1 cellular context compared by ENCODE assay signal in the genomic region with DNA sequence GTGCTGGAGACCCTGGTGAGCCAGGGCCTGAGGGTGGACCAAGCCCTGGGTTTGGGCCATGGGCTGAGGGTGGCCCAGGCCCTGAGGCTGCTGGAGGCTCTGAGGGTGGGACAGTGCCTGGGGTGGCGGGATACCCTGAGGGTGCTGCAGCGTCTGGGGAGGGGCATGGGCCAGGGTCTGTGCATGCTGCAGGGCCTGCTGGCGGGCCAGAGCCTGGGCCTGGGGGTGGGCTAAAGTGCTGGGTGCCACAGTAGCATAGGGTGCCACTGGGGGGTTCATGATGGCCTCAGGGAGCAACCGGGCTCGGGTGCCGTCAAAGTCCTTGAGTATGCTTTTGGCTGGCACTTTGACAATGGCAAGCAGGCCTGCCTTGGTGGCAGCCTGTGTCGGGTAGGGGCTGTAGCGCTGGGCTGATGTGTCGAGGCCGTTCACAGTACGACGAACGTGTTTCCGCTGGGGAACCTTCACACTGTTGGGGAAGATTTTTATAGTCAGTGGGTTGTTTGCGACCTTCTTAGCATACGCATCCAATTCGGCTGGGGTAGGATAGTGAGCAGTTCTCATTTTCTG.
TF ChIP-seq lines count a peak whose summit lies in the region.

No MANE protein-coding gene starts in this region.

TF ChIP-seq in H1, 55 proteins besides CTCF, POLR2A, EP300 and RAD21:
- TF ChIP-seq, protein P1, sequence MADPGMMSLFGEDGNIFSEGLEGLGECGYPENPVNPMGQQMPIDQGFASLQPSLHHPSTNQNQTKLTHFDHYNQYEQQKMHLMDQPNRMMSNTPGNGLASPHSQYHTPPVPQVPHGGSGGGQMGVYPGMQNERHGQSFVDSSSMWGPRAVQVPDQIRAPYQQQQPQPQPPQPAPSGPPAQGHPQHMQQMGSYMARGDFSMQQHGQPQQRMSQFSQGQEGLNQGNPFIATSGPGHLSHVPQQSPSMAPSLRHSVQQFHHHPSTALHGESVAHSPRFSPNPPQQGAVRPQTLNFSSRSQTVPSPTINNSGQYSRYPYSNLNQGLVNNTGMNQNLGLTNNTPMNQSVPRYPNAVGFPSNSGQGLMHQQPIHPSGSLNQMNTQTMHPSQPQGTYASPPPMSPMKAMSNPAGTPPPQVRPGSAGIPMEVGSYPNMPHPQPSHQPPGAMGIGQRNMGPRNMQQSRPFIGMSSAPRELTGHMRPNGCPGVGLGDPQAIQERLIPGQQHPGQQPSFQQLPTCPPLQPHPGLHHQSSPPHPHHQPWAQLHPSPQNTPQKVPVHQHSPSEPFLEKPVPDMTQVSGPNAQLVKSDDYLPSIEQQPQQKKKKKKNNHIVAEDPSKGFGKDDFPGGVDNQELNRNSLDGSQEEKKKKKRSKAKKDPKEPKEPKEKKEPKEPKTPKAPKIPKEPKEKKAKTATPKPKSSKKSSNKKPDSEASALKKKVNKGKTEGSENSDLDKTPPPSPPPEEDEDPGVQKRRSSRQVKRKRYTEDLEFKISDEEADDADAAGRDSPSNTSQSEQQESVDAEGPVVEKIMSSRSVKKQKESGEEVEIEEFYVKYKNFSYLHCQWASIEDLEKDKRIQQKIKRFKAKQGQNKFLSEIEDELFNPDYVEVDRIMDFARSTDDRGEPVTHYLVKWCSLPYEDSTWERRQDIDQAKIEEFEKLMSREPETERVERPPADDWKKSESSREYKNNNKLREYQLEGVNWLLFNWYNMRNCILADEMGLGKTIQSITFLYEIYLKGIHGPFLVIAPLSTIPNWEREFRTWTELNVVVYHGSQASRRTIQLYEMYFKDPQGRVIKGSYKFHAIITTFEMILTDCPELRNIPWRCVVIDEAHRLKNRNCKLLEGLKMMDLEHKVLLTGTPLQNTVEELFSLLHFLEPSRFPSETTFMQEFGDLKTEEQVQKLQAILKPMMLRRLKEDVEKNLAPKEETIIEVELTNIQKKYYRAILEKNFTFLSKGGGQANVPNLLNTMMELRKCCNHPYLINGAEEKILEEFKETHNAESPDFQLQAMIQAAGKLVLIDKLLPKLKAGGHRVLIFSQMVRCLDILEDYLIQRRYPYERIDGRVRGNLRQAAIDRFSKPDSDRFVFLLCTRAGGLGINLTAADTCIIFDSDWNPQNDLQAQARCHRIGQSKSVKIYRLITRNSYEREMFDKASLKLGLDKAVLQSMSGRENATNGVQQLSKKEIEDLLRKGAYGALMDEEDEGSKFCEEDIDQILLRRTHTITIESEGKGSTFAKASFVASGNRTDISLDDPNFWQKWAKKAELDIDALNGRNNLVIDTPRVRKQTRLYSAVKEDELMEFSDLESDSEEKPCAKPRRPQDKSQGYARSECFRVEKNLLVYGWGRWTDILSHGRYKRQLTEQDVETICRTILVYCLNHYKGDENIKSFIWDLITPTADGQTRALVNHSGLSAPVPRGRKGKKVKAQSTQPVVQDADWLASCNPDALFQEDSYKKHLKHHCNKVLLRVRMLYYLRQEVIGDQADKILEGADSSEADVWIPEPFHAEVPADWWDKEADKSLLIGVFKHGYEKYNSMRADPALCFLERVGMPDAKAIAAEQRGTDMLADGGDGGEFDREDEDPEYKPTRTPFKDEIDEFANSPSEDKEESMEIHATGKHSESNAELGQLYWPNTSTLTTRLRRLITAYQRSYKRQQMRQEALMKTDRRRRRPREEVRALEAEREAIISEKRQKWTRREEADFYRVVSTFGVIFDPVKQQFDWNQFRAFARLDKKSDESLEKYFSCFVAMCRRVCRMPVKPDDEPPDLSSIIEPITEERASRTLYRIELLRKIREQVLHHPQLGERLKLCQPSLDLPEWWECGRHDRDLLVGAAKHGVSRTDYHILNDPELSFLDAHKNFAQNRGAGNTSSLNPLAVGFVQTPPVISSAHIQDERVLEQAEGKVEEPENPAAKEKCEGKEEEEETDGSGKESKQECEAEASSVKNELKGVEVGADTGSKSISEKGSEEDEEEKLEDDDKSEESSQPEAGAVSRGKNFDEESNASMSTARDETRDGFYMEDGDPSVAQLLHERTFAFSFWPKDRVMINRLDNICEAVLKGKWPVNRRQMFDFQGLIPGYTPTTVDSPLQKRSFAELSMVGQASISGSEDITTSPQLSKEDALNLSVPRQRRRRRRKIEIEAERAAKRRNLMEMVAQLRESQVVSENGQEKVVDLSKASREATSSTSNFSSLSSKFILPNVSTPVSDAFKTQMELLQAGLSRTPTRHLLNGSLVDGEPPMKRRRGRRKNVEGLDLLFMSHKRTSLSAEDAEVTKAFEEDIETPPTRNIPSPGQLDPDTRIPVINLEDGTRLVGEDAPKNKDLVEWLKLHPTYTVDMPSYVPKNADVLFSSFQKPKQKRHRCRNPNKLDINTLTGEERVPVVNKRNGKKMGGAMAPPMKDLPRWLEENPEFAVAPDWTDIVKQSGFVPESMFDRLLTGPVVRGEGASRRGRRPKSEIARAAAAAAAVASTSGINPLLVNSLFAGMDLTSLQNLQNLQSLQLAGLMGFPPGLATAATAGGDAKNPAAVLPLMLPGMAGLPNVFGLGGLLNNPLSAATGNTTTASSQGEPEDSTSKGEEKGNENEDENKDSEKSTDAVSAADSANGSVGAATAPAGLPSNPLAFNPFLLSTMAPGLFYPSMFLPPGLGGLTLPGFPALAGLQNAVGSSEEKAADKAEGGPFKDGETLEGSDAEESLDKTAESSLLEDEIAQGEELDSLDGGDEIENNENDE (IDR thresholded peaks at IDR 0.05; ENCODE audit: insufficient replicate concordance, low read length), result no peak
- no peak for TF ChIP-seq NRF1 (IDR thresholded peaks at IDR 0.05; ENCODE audit: low read depth, low read length)
- no peak for TF ChIP-seq POLR2AphosphoS5 (IDR thresholded peaks at IDR 0.05; ENCODE audit: low read depth, low read length)
- TF ChIP-seq SRF (IDR thresholded peaks at IDR 0.05; ENCODE audit: low read depth, low read length), result no peak
- TF ChIP-seq MAFK (IDR thresholded peaks at IDR 0.05; ENCODE audit: low read depth, low read length), result no peak
- no peak for TF ChIP-seq EZH2 (IDR thresholded peaks at IDR 0.05; ENCODE audit: low read depth, low read length, severe bottlenecking)
- TF ChIP-seq SAP30 (IDR thresholded peaks at IDR 0.05; ENCODE audit: insufficient read depth, insufficient replicate concordance, low read length), result no peak
- no peak for TF ChIP-seq PHF8 (conservative IDR thresholded peaks at IDR 0.05; ENCODE audit: low read depth, low read length)
- no peak for TF ChIP-seq TCF12 (IDR thresholded peaks at IDR 0.05; ENCODE audit: low read depth, low read length)
- no peak for TF ChIP-seq TBP (IDR thresholded peaks at IDR 0.05; ENCODE audit: low read depth, low read length)
- no peak for TF ChIP-seq TEAD4 (IDR thresholded peaks at IDR 0.05; ENCODE audit: low read depth, low read length)
- TF ChIP-seq, protein P2, sequence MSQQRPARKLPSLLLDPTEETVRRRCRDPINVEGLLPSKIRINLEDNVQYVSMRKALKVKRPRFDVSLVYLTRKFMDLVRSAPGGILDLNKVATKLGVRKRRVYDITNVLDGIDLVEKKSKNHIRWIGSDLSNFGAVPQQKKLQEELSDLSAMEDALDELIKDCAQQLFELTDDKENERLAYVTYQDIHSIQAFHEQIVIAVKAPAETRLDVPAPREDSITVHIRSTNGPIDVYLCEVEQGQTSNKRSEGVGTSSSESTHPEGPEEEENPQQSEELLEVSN (IDR thresholded peaks at IDR 0.05), result no peak
- TF ChIP-seq RBBP5 (IDR thresholded peaks at IDR 0.05; ENCODE audit: borderline replicate concordance, low read depth, low read length), result no peak
